Comparison of ENCODE assay signal across 14 cellular contexts in the genomic region with DNA sequence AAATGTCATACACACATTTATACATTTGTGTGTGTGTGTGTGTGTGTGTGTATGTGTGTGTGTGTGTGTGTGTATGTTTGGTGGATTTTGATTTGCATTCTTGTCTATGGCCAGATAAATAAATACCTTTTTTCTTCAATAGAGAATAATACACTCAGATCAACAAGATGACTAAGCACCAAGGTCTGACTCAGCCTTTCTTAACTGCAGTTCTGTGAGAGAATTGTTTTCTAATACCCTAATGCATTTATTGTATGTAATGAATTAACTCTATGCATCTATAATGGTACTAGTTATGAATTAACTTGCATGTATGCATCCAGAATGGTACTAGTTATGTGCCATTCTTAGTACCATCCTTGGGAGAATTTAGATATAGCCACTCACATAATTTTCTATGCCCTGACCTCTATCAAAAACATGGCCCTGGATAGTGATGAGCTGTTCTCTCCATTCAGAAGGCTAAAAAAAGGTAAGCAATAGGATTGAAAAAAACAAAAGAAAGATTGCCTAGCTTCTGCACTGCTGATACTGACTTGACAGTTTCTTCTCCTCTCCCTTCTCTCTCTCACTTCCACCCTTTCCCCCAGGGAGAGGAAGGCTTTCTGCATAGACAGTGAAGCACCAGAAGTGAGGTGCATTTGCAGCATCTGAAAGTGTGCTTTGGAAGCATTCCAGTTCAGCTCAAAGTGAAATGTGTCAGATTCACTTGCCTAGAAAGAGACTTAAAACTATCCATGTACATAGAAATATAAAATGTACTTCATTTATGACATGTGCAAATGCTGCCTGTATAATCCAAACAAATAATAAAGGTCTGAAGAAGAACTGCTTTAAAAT. TPM values are rescaled to one million over a fixed set of nuclear protein-coding genes. Genes with fewer than 3 reads are reported as not detected.
DNase-seq lines count a peak whose midpoint lies in the region; ATAC-seq, FAIRE-seq and TF ChIP-seq lines count a peak whose summit lies in the region.
"Had no signal": no experiment of that assay in that cellular context is flagged by ENCODE, and none has a peak within 500 bp of the region (broad histone marks: within the 10 kb centered on the region; RNA-seq: fewer than 3 reads in every experiment).

No MANE protein-coding gene starts in this region.

- no peak overlapping the region for H3K27ac Mint-ChIP-seq in chondrocyte (ENCODE audit: unreplicated experiment)
- no peak overlapping the region for H3K27ac Mint-ChIP-seq in activated naive CD4-positive, alpha-beta T cell treated with anti-CD3 and anti-CD28 coated beads for 36 hours
- H3K27ac Mint-ChIP-seq: activated CD4-positive, alpha-beta T cell treated with anti-CD3 and anti-CD28 coated beads, Interleukin-2, amount 10 ng/mL, durations not matched to agents 7 days and 5 days had no signal

- TF ChIP-seq CTCF in fibroblast of pulmonary artery (IDR thresholded peaks at IDR 0.05; ENCODE audit: low read length, missing control alignments) (no peak), chondrocyte (IDR thresholded peaks at IDR 0.05) (no peak)

- intact Hi-C loops in activated naive CD4-positive, alpha-beta T cell treated with anti-CD3 and anti-CD28 coated beads for 36 hours (cut with micrococcal nuclease): no loop called here

- peaks cover 4% of the 10 kb centered on the region for H3K9me3 Mint-ChIP-seq in chondrocyte (ENCODE audit: low read depth)
- no peaks in the 10 kb centered on the region for H3K9me3 Mint-ChIP-seq in activated naive CD4-positive, alpha-beta T cell treated with anti-CD3 and anti-CD28 coated beads for 36 hours
- H3K9me3 Mint-ChIP-seq: activated CD4-positive, alpha-beta T cell treated with anti-CD3 and anti-CD28 coated beads, Interleukin-2, amount 10 ng/mL, durations not matched to agents 7 days and 5 days had no signal

- no peaks in the 10 kb centered on the region for H3K36me3 Mint-ChIP-seq in chondrocyte (ENCODE audit: low read depth)
- no peaks in the 10 kb centered on the region for H3K36me3 Mint-ChIP-seq in activated naive CD4-positive, alpha-beta T cell treated with anti-CD3 and anti-CD28 coated beads for 36 hours (ENCODE audit: low read depth)

- FAIRE-seq in HTR-8/SVneo (lab: Jason Lieb, UNC): no peak
- FAIRE-seq: H54 had no signal

- no peak overlapping the region for H3K4me3 ChIP-seq in fibroblast of pulmonary artery (replicated peaks; ENCODE audit: low read depth, low read length)
- H3K4me3 ChIP-seq: suprapubic skin had no signal

- peak; percentile 56 for ATAC-seq in GM21786 (IDR thresholded peaks at IDR 0.05; ENCODE audit: unreplicated experiment)
- peak; percentile 73 for ATAC-seq in SK-N-SH treated with all-trans-retinoic acid at 6 μM for 48 hours
- no peak for ATAC-seq in HG02571 (IDR thresholded peaks at IDR 0.05; ENCODE audit: unreplicated experiment)
- ATAC-seq: right cardiac atrium had no signal

- H3K4me3 Mint-ChIP-seq in chondrocyte (ENCODE audit: unreplicated experiment): no peak overlapping the region
- H3K4me3 Mint-ChIP-seq in activated naive CD4-positive, alpha-beta T cell treated with anti-CD3 and anti-CD28 coated beads for 36 hours: no peak overlapping the region
- H3K4me3 Mint-ChIP-seq: activated CD4-positive, alpha-beta T cell treated with anti-CD3 and anti-CD28 coated beads, Interleukin-2, amount 10 ng/mL, durations not matched to agents 7 days and 5 days had no signal

- peaks cover 21% of the 10 kb centered on the region for H3K4me1 Mint-ChIP-seq in chondrocyte (ENCODE audit: low read depth)
- H3K4me1 Mint-ChIP-seq in activated naive CD4-positive, alpha-beta T cell treated with anti-CD3 and anti-CD28 coated beads for 36 hours (ENCODE audit: low read depth): no peaks in the 10 kb centered on the region
- H3K4me1 Mint-ChIP-seq: activated CD4-positive, alpha-beta T cell treated with anti-CD3 and anti-CD28 coated beads, Interleukin-2, amount 10 ng/mL, durations not matched to agents 7 days and 5 days had no signal

- H3K27me3 Mint-ChIP-seq in chondrocyte (ENCODE audit: low read depth): no peaks in the 10 kb centered on the region
- peaks cover 29% of the 10 kb centered on the region for H3K27me3 Mint-ChIP-seq in activated naive CD4-positive, alpha-beta T cell treated with anti-CD3 and anti-CD28 coated beads for 36 hours (ENCODE audit: low read depth)

- DNase-seq in AG08395 (ENCODE audit: low spot score) (peak; percentile 51), fibroblast of pulmonary artery (ENCODE audit: low read depth) (peak; percentile 69), chondrocyte (ENCODE audit: low spot score) (no peak), HTR-8/SVneo (ENCODE audit: insufficient read length, low spot score) (no peak)
- no peak for DNase-seq in activated naive CD4-positive, alpha-beta T cell treated with anti-CD3 and anti-CD28 coated beads for 36 hours
- DNase-seq: activated CD4-positive, alpha-beta T cell treated with anti-CD3 and anti-CD28 coated beads, Interleukin-2, amount 10 ng/mL, durations not matched to agents 7 days and 5 days; activated naive CD4-positive, alpha-beta T cell; NCI-H526; right cardiac atrium had no signal

- CTCF ChIA-PET in activated naive CD4-positive, alpha-beta T cell treated with anti-CD3 and anti-CD28 coated beads for 36 hours (lab: Charles Lee): no interaction called here

TF ChIP-seq in SK-N-SH treated with all-trans-retinoic acid at 6 μM for 48 hours, 23 proteins besides CTCF, POLR2A, EP300 and RAD21:
- TF ChIP-seq ISL1 (CRISPR knock-in tag; IDR thresholded peaks at IDR 0.05) (peak; percentile 35; the same call in 1 of the 2 replicates), ESRRG (CRISPR knock-in tag; IDR thresholded peaks at IDR 0.05) (no peak), TSHZ2 (CRISPR knock-in tag; IDR thresholded peaks at IDR 0.05) (no peak)
TF ChIP-seq in SK-N-SH treated with all-trans-retinoic acid at 6 μM for 48 hours: peak in this region for 1.

RNA-seq across cellular contexts. Expression of gene CCDC112, which starts 55.1 kb away (rescaled TPM):
- 6.6 to 10.1 TPM (median 9.2 TPM) in 3 replicates for total RNA-seq in chondrocyte
- 1 to 10 TPM; 1.9 to 2.1 TPM for total RNA-seq in activated naive CD4-positive, alpha-beta T cell treated with anti-CD3 and anti-CD28 coated beads for 36 hours

Comparison
In these comparisons a context has a peak if more than half of its experiments do, and no peak if none do; other contexts are left out.
1. DNase-seq: peak in AG08395 (single experiment) and fibroblast of pulmonary artery (single experiment); none in chondrocyte (single experiment), activated naive CD4-positive, alpha-beta T cell treated with anti-CD3 and anti-CD28 coated beads for 36 hours (single experiment) and HTR-8/SVneo (single experiment).